ENCODE assay signal across 1 cellular context in the genomic region with DNA sequence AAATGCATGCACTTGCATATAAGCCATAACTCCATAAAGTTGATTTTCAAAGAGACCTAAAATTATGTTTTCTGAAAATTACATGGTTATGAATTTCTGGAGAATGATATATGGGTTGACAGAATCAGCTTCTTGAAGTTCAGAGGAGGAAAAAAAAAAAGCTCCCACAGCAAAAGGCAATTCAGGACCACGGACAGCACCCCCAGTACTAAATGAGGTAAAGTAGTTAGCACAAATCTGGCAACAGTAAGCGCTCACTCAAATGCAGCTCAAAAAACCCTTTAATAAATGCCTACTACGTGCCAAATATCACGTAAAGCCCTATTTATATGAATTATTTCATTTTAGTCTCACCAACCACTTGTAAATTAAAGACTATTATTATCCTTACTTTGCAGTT.
A peak's percentile ranks its signal among the peaks of the same experiment; 100 is the strongest.
TF ChIP-seq lines count a peak whose summit lies in the region.

No MANE protein-coding gene starts in this region.

TF ChIP-seq in HepG2, 621 proteins besides CTCF, POLR2A, EP300 and RAD21 (continued from another document and continues in another):
- TF ChIP-seq SMC3 (IDR thresholded peaks at IDR 0.05; ENCODE audit: low read length) = no peak
- TF ChIP-seq, protein P1, sequence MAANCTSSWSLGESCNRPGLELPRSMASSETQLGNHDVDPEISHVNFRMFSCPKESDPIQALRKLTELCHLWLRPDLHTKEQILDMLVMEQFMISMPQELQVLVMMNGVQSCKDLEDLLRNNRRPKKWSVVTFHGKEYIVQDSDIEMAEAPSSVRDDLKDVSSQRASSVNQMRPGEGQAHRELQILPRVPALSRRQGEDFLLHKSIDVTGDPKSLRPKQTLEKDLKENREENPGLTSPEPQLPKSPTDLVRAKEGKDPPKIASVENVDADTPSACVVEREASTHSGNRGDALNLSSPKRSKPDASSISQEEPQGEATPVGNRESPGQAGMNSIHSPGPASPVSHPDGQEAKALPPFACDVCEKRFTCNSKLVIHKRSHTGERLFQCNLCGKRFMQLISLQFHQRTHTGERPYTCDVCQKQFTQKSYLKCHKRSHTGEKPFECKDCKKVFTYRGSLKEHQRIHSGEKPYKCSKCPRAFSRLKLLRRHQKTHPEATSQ (CRISPR knock-in tag; IDR thresholded peaks at IDR 0.05; ENCODE audit: borderline replicate concordance) = no peak
- TF ChIP-seq, protein P2, sequence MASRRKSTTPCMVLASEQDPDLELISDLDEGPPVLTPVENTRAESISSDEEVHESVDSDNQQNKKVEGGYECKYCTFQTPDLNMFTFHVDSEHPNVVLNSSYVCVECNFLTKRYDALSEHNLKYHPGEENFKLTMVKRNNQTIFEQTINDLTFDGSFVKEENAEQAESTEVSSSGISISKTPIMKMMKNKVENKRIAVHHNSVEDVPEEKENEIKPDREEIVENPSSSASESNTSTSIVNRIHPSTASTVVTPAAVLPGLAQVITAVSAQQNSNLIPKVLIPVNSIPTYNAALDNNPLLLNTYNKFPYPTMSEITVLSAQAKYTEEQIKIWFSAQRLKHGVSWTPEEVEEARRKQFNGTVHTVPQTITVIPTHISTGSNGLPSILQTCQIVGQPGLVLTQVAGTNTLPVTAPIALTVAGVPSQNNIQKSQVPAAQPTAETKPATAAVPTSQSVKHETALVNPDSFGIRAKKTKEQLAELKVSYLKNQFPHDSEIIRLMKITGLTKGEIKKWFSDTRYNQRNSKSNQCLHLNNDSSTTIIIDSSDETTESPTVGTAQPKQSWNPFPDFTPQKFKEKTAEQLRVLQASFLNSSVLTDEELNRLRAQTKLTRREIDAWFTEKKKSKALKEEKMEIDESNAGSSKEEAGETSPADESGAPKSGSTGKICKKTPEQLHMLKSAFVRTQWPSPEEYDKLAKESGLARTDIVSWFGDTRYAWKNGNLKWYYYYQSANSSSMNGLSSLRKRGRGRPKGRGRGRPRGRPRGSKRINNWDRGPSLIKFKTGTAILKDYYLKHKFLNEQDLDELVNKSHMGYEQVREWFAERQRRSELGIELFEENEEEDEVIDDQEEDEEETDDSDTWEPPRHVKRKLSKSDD (CRISPR knock-in tag; IDR thresholded peaks at IDR 0.05; ENCODE audit: low read depth) = no peak
- no peak for TF ChIP-seq MTF2 (CRISPR knock-in tag; IDR thresholded peaks at IDR 0.05; ENCODE audit: borderline replicate concordance)
- no peak for TF ChIP-seq ZNF333 (CRISPR knock-in tag; IDR thresholded peaks at IDR 0.05; ENCODE audit: borderline replicate concordance)
- TF ChIP-seq ZNF609 (CRISPR knock-in tag; IDR thresholded peaks at IDR 0.05; ENCODE audit: borderline replicate concordance) = no peak
- TF ChIP-seq HIVEP1 (CRISPR knock-in tag; IDR thresholded peaks at IDR 0.05) = no peak
- peak; percentile 73; the same call in 1 of the 2 replicates for TF ChIP-seq ZNF441 (CRISPR knock-in tag; IDR thresholded peaks at IDR 0.05; ENCODE audit: borderline replicate concordance)
- TF ChIP-seq CBFB (CRISPR knock-in tag; IDR thresholded peaks at IDR 0.05) = no peak
- no peak for TF ChIP-seq ATM (IDR thresholded peaks at IDR 0.05; ENCODE audit: borderline replicate concordance)
- TF ChIP-seq ZFP90 (CRISPR knock-in tag; IDR thresholded peaks at IDR 0.05; ENCODE audit: borderline replicate concordance) = no peak
- TF ChIP-seq SAP130 (CRISPR knock-in tag; IDR thresholded peaks at IDR 0.05; ENCODE audit: low read depth) = peak; percentile 42
- no peak for TF ChIP-seq TP53 (CRISPR knock-in tag; conservative IDR thresholded peaks at IDR 0.05)
- TF ChIP-seq TARDBP (CRISPR knock-in tag; IDR thresholded peaks at IDR 0.05) = no peak
- TF ChIP-seq SIN3B (IDR thresholded peaks at IDR 0.05; ENCODE audit: low read length) = no peak
- TF ChIP-seq ZNF772 (CRISPR knock-in tag; IDR thresholded peaks at IDR 0.05) = no peak
- TF ChIP-seq, protein P3, sequence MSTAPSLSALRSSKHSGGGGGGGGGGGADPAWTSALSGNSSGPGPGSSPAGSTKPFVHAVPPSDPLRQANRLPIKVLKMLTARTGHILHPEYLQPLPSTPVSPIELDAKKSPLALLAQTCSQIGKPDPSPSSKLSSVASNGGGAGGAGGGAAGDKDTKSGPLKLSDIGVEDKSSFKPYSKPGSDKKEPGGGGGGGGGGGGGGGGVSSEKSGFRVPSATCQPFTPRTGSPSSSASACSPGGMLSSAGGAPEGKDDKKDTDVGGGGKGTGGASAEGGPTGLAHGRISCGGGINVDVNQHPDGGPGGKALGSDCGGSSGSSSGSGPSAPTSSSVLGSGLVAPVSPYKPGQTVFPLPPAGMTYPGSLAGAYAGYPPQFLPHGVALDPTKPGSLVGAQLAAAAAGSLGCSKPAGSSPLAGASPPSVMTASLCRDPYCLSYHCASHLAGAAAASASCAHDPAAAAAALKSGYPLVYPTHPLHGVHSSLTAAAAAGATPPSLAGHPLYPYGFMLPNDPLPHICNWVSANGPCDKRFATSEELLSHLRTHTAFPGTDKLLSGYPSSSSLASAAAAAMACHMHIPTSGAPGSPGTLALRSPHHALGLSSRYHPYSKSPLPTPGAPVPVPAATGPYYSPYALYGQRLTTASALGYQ (CRISPR knock-in tag; IDR thresholded peaks at IDR 0.05) = no peak; the same call in 1 of the 2 replicates
- no peak for TF ChIP-seq SRSF4 (IDR thresholded peaks at IDR 0.05; ENCODE audit: low read depth, low read length, poor library complexity, severe bottlenecking)
- TF ChIP-seq ZNF3 (CRISPR knock-in tag; IDR thresholded peaks at IDR 0.05) = 0 out of 2 replicates have a peak, but pooled peaks have one; percentile 25
- TF ChIP-seq MAX (IDR thresholded peaks at IDR 0.05) = no peak
- TF ChIP-seq RFXANK (CRISPR knock-in tag; IDR thresholded peaks at IDR 0.05) = no peak; the same call in 1 of the 2 replicates
- TF ChIP-seq ZNF704 (CRISPR knock-in tag; IDR thresholded peaks at IDR 0.05; ENCODE audit: borderline replicate concordance) = no peak
- peak; percentile 54; the same call in 1 of the 2 replicates for TF ChIP-seq SMAD3 (CRISPR knock-in tag; IDR thresholded peaks at IDR 0.05)
- TF ChIP-seq, protein P4, sequence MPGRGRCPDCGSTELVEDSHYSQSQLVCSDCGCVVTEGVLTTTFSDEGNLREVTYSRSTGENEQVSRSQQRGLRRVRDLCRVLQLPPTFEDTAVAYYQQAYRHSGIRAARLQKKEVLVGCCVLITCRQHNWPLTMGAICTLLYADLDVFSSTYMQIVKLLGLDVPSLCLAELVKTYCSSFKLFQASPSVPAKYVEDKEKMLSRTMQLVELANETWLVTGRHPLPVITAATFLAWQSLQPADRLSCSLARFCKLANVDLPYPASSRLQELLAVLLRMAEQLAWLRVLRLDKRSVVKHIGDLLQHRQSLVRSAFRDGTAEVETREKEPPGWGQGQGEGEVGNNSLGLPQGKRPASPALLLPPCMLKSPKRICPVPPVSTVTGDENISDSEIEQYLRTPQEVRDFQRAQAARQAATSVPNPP (CRISPR knock-in tag; IDR thresholded peaks at IDR 0.05) = no peak
- TF ChIP-seq SATB2 (CRISPR knock-in tag; IDR thresholded peaks at IDR 0.05) = peak; percentile 91
- TF ChIP-seq ZNF549 (CRISPR knock-in tag; IDR thresholded peaks at IDR 0.05) = no peak
- TF ChIP-seq LCORL (IDR thresholded peaks at IDR 0.05) = no peak
- TF ChIP-seq LCORL (CRISPR knock-in tag; IDR thresholded peaks at IDR 0.05) = no peak
- TF ChIP-seq, protein P5, sequence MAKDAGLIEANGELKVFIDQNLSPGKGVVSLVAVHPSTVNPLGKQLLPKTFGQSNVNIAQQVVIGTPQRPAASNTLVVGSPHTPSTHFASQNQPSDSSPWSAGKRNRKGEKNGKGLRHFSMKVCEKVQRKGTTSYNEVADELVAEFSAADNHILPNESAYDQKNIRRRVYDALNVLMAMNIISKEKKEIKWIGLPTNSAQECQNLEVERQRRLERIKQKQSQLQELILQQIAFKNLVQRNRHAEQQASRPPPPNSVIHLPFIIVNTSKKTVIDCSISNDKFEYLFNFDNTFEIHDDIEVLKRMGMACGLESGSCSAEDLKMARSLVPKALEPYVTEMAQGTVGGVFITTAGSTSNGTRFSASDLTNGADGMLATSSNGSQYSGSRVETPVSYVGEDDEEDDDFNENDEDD (CRISPR knock-in tag; IDR thresholded peaks at IDR 0.05; ENCODE audit: borderline replicate concordance) = no peak
- TF ChIP-seq ELF4 (CRISPR knock-in tag; IDR thresholded peaks at IDR 0.05; ENCODE audit: borderline replicate concordance) = no peak
- no peak for TF ChIP-seq ARHGAP35 (CRISPR knock-in tag; IDR thresholded peaks at IDR 0.05; ENCODE audit: borderline replicate concordance)
- no peak for TF ChIP-seq RELA (CRISPR knock-in tag; IDR thresholded peaks at IDR 0.05)
- TF ChIP-seq, protein P6, sequence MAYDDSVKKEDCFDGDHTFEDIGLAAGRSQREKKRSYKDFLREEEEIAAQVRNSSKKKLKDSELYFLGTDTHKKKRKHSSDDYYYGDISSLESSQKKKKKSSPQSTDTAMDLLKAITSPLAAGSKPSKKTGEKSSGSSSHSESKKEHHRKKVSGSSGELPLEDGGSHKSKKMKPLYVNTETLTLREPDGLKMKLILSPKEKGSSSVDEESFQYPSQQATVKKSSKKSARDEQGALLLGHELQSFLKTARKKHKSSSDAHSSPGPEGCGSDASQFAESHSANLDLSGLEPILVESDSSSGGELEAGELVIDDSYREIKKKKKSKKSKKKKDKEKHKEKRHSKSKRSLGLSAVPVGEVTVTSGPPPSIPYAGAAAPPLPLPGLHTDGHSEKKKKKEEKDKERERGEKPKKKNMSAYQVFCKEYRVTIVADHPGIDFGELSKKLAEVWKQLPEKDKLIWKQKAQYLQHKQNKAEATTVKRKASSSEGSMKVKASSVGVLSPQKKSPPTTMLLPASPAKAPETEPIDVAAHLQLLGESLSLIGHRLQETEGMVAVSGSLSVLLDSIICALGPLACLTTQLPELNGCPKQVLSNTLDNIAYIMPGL (CRISPR knock-in tag; IDR thresholded peaks at IDR 0.05; ENCODE audit: borderline replicate concordance in 1 of 2, low read depth in 1 of 2) = no peak
- TF ChIP-seq SMAD1 (CRISPR knock-in tag; IDR thresholded peaks at IDR 0.05; ENCODE audit: borderline replicate concordance, low read depth) = no peak
- no peak for TF ChIP-seq ARID4A (CRISPR knock-in tag; IDR thresholded peaks at IDR 0.05; ENCODE audit: borderline replicate concordance)
- TF ChIP-seq PHF5A (CRISPR knock-in tag; IDR thresholded peaks at IDR 0.05; ENCODE audit: low read depth, unreplicated experiment) = no peak
- TF ChIP-seq ZSCAN9 (CRISPR knock-in tag; IDR thresholded peaks at IDR 0.05; ENCODE audit: borderline replicate concordance) = peak; percentile 90
